19 cellular contexts compared by ENCODE assay signal in the genomic region with DNA sequence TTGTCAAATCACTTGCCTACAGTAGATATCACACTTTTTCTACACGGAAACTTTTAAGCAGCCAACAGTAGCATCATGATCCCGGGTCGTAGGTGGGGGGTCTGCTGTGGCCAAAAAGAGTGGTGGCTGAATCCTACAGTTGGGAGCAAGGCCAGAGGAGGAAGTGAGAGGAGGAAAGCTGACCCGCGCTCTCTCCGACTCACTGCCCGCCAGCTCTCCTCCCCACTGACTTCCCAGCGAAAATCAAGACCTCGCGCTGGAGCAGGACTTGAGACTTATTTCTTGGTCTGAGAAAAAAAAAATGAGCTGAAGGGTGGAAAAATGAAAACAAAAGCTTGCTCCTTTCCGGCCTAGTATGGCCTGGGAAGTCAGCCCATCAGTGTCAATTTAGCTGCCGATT. TPM values are rescaled to one million over a fixed set of nuclear protein-coding genes. Genes with fewer than 3 reads are reported as not detected.
DNase-seq lines count a peak whose midpoint lies in the region; TF ChIP-seq lines count a peak whose summit lies in the region.
"Had no signal": no experiment of that assay in that cellular context is flagged by ENCODE, and none has a peak within 500 bp of the region (broad histone marks: within the 10 kb centered on the region; RNA-seq: fewer than 3 reads in every experiment).

No MANE protein-coding gene starts in this region.

- H3K36me3 ChIP-seq in colonic mucosa (no peaks in the 10 kb centered on the region), skeletal muscle satellite cell (ENCODE audit: insufficient read depth, low read length) (no peaks in the 10 kb centered on the region)
- H3K36me3 ChIP-seq: gastroesophageal sphincter, neutrophil had no signal

- H3K4me1 ChIP-seq in colonic mucosa = no peaks in the 10 kb centered on the region
- peaks cover 30% of the 10 kb centered on the region for H3K4me1 ChIP-seq in skeletal muscle satellite cell (ENCODE audit: control insufficient read depth, insufficient read depth, low read length)
- H3K4me1 ChIP-seq: gastroesophageal sphincter had no signal

- H3K27ac ChIP-seq in colonic mucosa = no peak overlapping the region
- H3K27ac ChIP-seq: gastroesophageal sphincter, neutrophil had no signal

- H3K27me3 ChIP-seq in colonic mucosa (no peaks in the 10 kb centered on the region), skeletal muscle satellite cell (ENCODE audit: control insufficient read depth, insufficient read depth, low read length) (no peaks in the 10 kb centered on the region)
- H3K27me3 ChIP-seq: gastroesophageal sphincter had no signal

- no peak for TF ChIP-seq CTCF in colonic mucosa (IDR thresholded peaks at IDR 0.05)

- intact Hi-C loops in colonic mucosa (cut with DNase I) = no loop called here

- H3K9me3 ChIP-seq in colonic mucosa (no peaks in the 10 kb centered on the region), skeletal muscle satellite cell (replicated peaks; ENCODE audit: low read length) (no peaks in the 10 kb centered on the region)
- H3K9me3 ChIP-seq: gastroesophageal sphincter, neutrophil had no signal

- peak overlapping the region; percentile 16 for H3K4me2 ChIP-seq in skeletal muscle satellite cell (ENCODE audit: low read length)

- DNase-seq in AG08395 (ENCODE audit: low spot score) (peak; percentile 1), colonic mucosa (peak; percentile 3), left kidney (ENCODE audit: low read depth, low spot score) (peak; percentile 73), NCI-H146 treated with DMSO at 0.1 percent for 48 hours (lab: John Stamatoyannopoulos, UW; ENCODE audit: unreplicated experiment) (no peak), NCI-H1105 treated with DMSO at 0.1 percent for 48 hours (lab: John Stamatoyannopoulos, UW) (no peak), cerebellum (ENCODE audit: low spot score) (no peak)
- no peak for DNase-seq in stimulated activated CD4-positive, alpha-beta T cell treated with anti-CD3 and anti-CD28 coated beads, Interleukin-2, amount 100 ng/mL, for 48 hours
- DNase-seq: activated T-cell treated with anti-CD3 and anti-CD28 coated beads, Interleukin-2, amount 50 U/mL, for 24 hours; CD4-positive, CD25-positive, alpha-beta regulatory T cell; H7; NCI-H2107; NCI-H526; SIG-M5; stimulated activated CD4-positive, alpha-beta T cell treated with anti-CD3 and anti-CD28 coated beads, Interleukin-1b, Interleukin-23, amount 100 ng/mL, for 48 hours; stimulated activated naive CD8-positive, alpha-beta T cell treated with anti-CD3 and anti-CD28 coated beads, Interleukin-15, Interleukin-2, amounts not matched to agents 100 U/mL and 50 U/mL, for 24 hours; T-helper 1 cell had no signal

- H3K9ac ChIP-seq in colonic mucosa (ENCODE audit: low read depth in 2 of 2, low read length in 2 of 2) = no peak overlapping the region
- H3K9ac ChIP-seq in skeletal muscle satellite cell (ENCODE audit: low read depth, low read length) = peak overlapping the region; percentile 21

- H3K4me3 ChIP-seq in colonic mucosa (no peak overlapping the region), skeletal muscle satellite cell (ENCODE audit: low read length) (no peak overlapping the region)
- H3K4me3 ChIP-seq: gastroesophageal sphincter had no signal

RNA-seq across cellular contexts. Expression of gene FBLN7, which starts 9.6 kb away (rescaled TPM):
- under 1 TPM; 0.10 to 0.66 TPM for total RNA-seq in colonic mucosa
- total RNA-seq in skeletal muscle satellite cell (2012; rRNA removed) = 0.22 and 0.25 TPM in 2 replicates
- 5.3 TPM for total RNA-seq in cerebellum

Comparison
In these comparisons a context has a peak if more than half of its experiments do, and no peak if none do; other contexts are left out.
1. DNase-seq: peak in AG08395 (single experiment), colonic mucosa (single experiment) and left kidney (single experiment); none in NCI-H146 treated with DMSO at 0.1 percent for 48 hours (single experiment), NCI-H1105 treated with DMSO at 0.1 percent for 48 hours (single experiment), stimulated activated CD4-positive, alpha-beta T cell treated with anti-CD3 and anti-CD28 coated beads, Interleukin-2, amount 100 ng/mL, for 48 hours (0 of 2) and cerebellum (single experiment).